16 cellular contexts compared by ENCODE assay signal in genomic region chr3:38281895-38282686, GRCh38. TPM values are rescaled to one million over a fixed set of nuclear protein-coding genes. Genes with fewer than 3 reads are reported as not detected.
DNase-seq lines count a peak whose midpoint lies in the region; ATAC-seq and TF ChIP-seq lines count a peak whose summit lies in the region.
"Had no signal": no experiment of that assay in that cellular context is flagged by ENCODE, and none has a peak within 500 bp of the region (broad histone marks: within the 10 kb centered on the region; RNA-seq: fewer than 3 reads in every experiment).

Gene SLC22A14, plus strand, starts transcription at chr3:38282294. Its CDS starts 23,733 bp downstream, at chr3:38306027.

- H4K20me1 ChIP-seq in OCI-LY3 (ENCODE audit: insufficient read depth, low read length) = no peaks in the 10 kb centered on the region

- no peaks in the 10 kb centered on the region for H3K4me1 Mint-ChIP-seq in stimulated activated naive CD8-positive, alpha-beta T cell treated with anti-CD3 and anti-CD28 coated beads, Interleukin-15, amount 100 ng/mL, for 72 hours
- peaks cover 4% of the 10 kb centered on the region for H3K4me1 Mint-ChIP-seq in type B pancreatic cell (ENCODE audit: unreplicated experiment)

- peak; percentile 82 for TF ChIP-seq CTCF in OCI-LY3 (IDR thresholded peaks at IDR 0.05; ENCODE audit: low read depth, low read length)
- TF ChIP-seq CTCF in type B pancreatic cell (conservative IDR thresholded peaks at IDR 0.05) = peak; percentile 16

- H3K4me3 ChIP-seq in OCI-LY3 (ENCODE audit: low read length) = no peak within 1 kb of the TSS
- H3K4me3 ChIP-seq: tibial nerve had no signal

- H3K27me3 ChIP-seq in OCI-LY3 (ENCODE audit: low read depth, low read length) = no peaks in the 10 kb centered on the region
- H3K27me3 ChIP-seq: tibial nerve had no signal

- H3K36me3 Mint-ChIP-seq in type B pancreatic cell = peaks cover 7% of the 10 kb centered on the region

- no peaks in the 10 kb centered on the region for H3K9me3 Mint-ChIP-seq in stimulated activated naive CD8-positive, alpha-beta T cell treated with anti-CD3 and anti-CD28 coated beads, Interleukin-15, amount 100 ng/mL, for 72 hours
- no peaks in the 10 kb centered on the region for H3K9me3 Mint-ChIP-seq in type B pancreatic cell

- DNase-seq in stimulated activated naive CD8-positive, alpha-beta T cell treated with anti-CD3 and anti-CD28 coated beads, Interleukin-15, Interleukin-2, amounts not matched to agents 100 U/mL and 50 U/mL, for 24 hours = no peak
- DNase-seq in stimulated activated naive CD8-positive, alpha-beta T cell treated with anti-CD3 and anti-CD28 coated beads, Interleukin-15, amount 100 ng/mL, for 72 hours = no peak
- DNase-seq in type B pancreatic cell (ENCODE audit: extremely low spot score, unreplicated experiment) = no peak
- no peak for DNase-seq in islet precursor cell
- no peak for DNase-seq in NCI-H2227 (lab: John Stamatoyannopoulos, UW; ENCODE audit: unreplicated experiment)
- DNase-seq in inferior parietal cortex (ENCODE audit: extremely low spot score) = no peak
- DNase-seq: activated CD4-positive, alpha-beta T cell treated with anti-CD3 and anti-CD28 coated beads, Interleukin-2, amount 50 U/mL, for 4 hours; effector CD4-positive, alpha-beta T cell; Kasumi-1; left cardiac atrium; NCI-H524 treated with DMSO at 0.1 percent for 48 hours; T-helper 9 cell had no signal

- H3K9me3 ChIP-seq in OCI-LY3 (ENCODE audit: insufficient read depth, low read length) = no peaks in the 10 kb centered on the region
- H3K9me3 ChIP-seq: tibial nerve had no signal

- H3K27me3 Mint-ChIP-seq in stimulated activated naive CD8-positive, alpha-beta T cell treated with anti-CD3 and anti-CD28 coated beads, Interleukin-15, amount 100 ng/mL, for 72 hours = no peaks in the 10 kb centered on the region
- no peaks in the 10 kb centered on the region for H3K27me3 Mint-ChIP-seq in type B pancreatic cell

- H3K4me1 ChIP-seq in OCI-LY3 (ENCODE audit: low read length) = peaks cover 13% of the 10 kb centered on the region
- H3K4me1 ChIP-seq: tibial nerve had no signal

- H3K79me2 ChIP-seq in OCI-LY3 (ENCODE audit: low read length) = no peaks in the 10 kb centered on the region

- peak within 1 kb of the TSS; percentile 13 for H3K4me2 ChIP-seq in OCI-LY3 (ENCODE audit: low read length)

- no peak within 1 kb of the TSS for H2AFZ ChIP-seq in OCI-LY3 (ENCODE audit: low read depth, low read length)

- no peak within 1 kb of the TSS for H3K4me3 Mint-ChIP-seq in stimulated activated naive CD8-positive, alpha-beta T cell treated with anti-CD3 and anti-CD28 coated beads, Interleukin-15, amount 100 ng/mL, for 72 hours
- no peak within 1 kb of the TSS for H3K4me3 Mint-ChIP-seq in type B pancreatic cell

- no peak within 1 kb of the TSS for H3K9ac ChIP-seq in OCI-LY3 (ENCODE audit: low read length)

- H3K36me3 ChIP-seq in OCI-LY3 (replicated peaks; ENCODE audit: low read depth, low read length) = no peaks in the 10 kb centered on the region

- no peak within 1 kb of the TSS for H3K27ac ChIP-seq in OCI-LY3 (ENCODE audit: low read length)
- H3K27ac ChIP-seq: tibial nerve had no signal

- peak; percentile 32 for ATAC-seq in stimulated activated naive CD8-positive, alpha-beta T cell treated with anti-CD3 and anti-CD28 coated beads, Interleukin-15, Interleukin-2, amounts not matched to agents 100 U/mL and 50 U/mL, for 24 hours
- ATAC-seq in stimulated activated naive CD8-positive, alpha-beta T cell treated with anti-CD3 and anti-CD28 coated beads, Interleukin-15, amount 100 ng/mL, for 72 hours = no peak
- ATAC-seq in esophagus mucosa = peak; percentile 63
- ATAC-seq: left cardiac atrium, Right ventricle myocardium inferior had no signal

- peak within 1 kb of the TSS in 1 of 2 donors; percentile 47 for H3K27ac Mint-ChIP-seq in stimulated activated naive CD8-positive, alpha-beta T cell treated with anti-CD3 and anti-CD28 coated beads, Interleukin-15, amount 100 ng/mL, for 72 hours
- H3K27ac Mint-ChIP-seq in type B pancreatic cell = no peak within 1 kb of the TSS

RNA-seq across cellular contexts. Expression of gene SLC22A14, which starts in this region (rescaled TPM):
- total RNA-seq in esophagus mucosa (0.24 TPM), type B pancreatic cell (ENCODE audit: low replicate concordance) (0.29 TPM in 1 of 2 replicates, not detected in the other)
- total RNA-seq: Right ventricle myocardium inferior had no signal

Comparison
In these comparisons a context has a peak if more than half of its experiments do, and no peak if none do; other contexts are left out.
1. Peak in ATAC-seq in esophagus mucosa; RNA of the gene not detected or under 1 TPM.